36 cellular contexts compared by ENCODE assay signal in the genomic region with DNA sequence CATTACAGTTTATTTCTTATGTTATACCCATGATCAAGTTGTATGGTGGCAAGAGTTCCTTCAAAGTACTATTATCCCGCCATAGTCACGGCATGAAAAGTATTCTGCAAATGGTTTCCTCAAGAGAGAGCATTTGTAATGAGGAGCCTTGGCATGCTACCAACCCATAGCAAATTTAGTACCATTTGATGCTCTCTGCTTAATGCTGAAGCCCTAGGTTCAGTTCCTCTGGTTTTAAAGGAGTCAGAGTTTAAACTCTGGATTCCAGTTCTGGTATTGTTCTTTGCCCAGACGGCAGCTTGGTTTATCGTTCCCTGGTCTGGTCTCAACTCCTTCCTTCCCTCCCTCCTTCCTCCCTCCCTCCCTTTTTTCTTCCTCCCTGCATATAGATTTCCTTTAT.
DNase-seq lines count a peak whose midpoint lies in the region; ATAC-seq, FAIRE-seq and TF ChIP-seq lines count a peak whose summit lies in the region.
"Had no signal": no experiment of that assay in that cellular context is flagged by ENCODE, and none has a peak within 500 bp of the region (broad histone marks: within the 10 kb centered on the region; RNA-seq: fewer than 3 reads in every experiment).

No MANE protein-coding gene starts in this region.

- H3K27ac ChIP-seq in GM23248 (no peak overlapping the region), astrocyte (ENCODE audit: low read depth, low read length) (peak overlapping the region; percentile 97)
- H3K27ac ChIP-seq: adrenal gland, breast epithelium, C4-2B, colonic mucosa, KMS-11, transverse colon had no signal

- ATAC-seq in HG02678 (IDR thresholded peaks at IDR 0.05; ENCODE audit: unreplicated experiment) (no peak), Right ventricle myocardium inferior (no peak)

- no peak overlapping the region for H2AFZ ChIP-seq in GM23248
- peak overlapping the region; percentile 37 for H2AFZ ChIP-seq in astrocyte (ENCODE audit: low read depth, low read length)

- peaks cover 21% of the 10 kb centered on the region for H3F3A ChIP-seq in GM23248 (ENCODE audit: insufficient read depth)

- no peaks in the 10 kb centered on the region for H3K9me2 ChIP-seq in GM23248 (ENCODE audit: insufficient read depth)

- no peak overlapping the region for H3K9ac ChIP-seq in GM23248
- H3K9ac ChIP-seq in astrocyte (ENCODE audit: low read length), result peak overlapping the region; percentile 43
- no peak overlapping the region for H3K9ac ChIP-seq in skeletal muscle satellite cell (ENCODE audit: low read depth, low read length)
- H3K9ac ChIP-seq: KMS-11 had no signal

- no peaks in the 10 kb centered on the region for H3K27me3 Mint-ChIP-seq in astrocyte (ENCODE audit: low read depth, unreplicated experiment)
- H3K27me3 Mint-ChIP-seq: naive B cell, progenitor cell of endocrine pancreas had no signal

- TF ChIP-seq CTCF in astrocyte (IDR thresholded peaks at IDR 0.05; ENCODE audit: insufficient read depth, low read depth, low read length), result no peak
- no peak for TF ChIP-seq CTCF in fibroblast of mammary gland (conservative IDR thresholded peaks at IDR 0.05; ENCODE audit: control insufficient read depth, insufficient read depth, low read depth, low read length)

- H3K36me3 ChIP-seq in GM23248 (ENCODE audit: low read depth), result no peaks in the 10 kb centered on the region
- H3K36me3 ChIP-seq in astrocyte (ENCODE audit: insufficient read depth, low read length), result no peaks in the 10 kb centered on the region
- H3K36me3 ChIP-seq in skeletal muscle satellite cell (ENCODE audit: insufficient read depth, low read length), result no peaks in the 10 kb centered on the region
- H3K36me3 ChIP-seq: adrenal gland, breast epithelium, colonic mucosa, heart left ventricle, MG63, transverse colon had no signal

- DNase-seq in GM23248 (peak; percentile 2), astrocyte (ENCODE audit: low read depth) (peak; percentile 27), fibroblast of mammary gland (ENCODE audit: low read depth) (peak; percentile 40), HT-29 (ENCODE audit: low spot score) (no peak), Right ventricle myocardium inferior (ENCODE audit: missing footprints) (no peak)
- DNase-seq: activated CD4-positive, alpha-beta memory T cell treated with anti-CD3 and anti-CD28 coated beads for 36 hours; activated CD4-positive, CD25-positive, alpha-beta regulatory T cell treated with anti-CD3 and anti-CD28 coated beads, Interleukin-2, amount 50 U/mL, for 72 hours; activated naive CD4-positive, alpha-beta T cell treated with anti-CD3 and anti-CD28 coated beads for 36 hours; adrenal gland; colonic mucosa; COR-L47; DMS79; effector CD8-positive, alpha-beta T cell; foreskin fibroblast; GDM1; HFFc6; left ventricle myocardium superior; MG63; naive B cell; NCI-H1105; NCI-H187 treated with DMSO at 0.1 percent for 48 hours; NCI-H524 treated with DMSO at 0.1 percent for 48 hours; Right ventricle myocardium superior; stimulated activated CD4-positive, alpha-beta T cell treated with anti-CD3 and anti-CD28 coated beads, Interleukin-15, amount 100 ng/mL, for 24 hours; stimulated activated CD4-positive, alpha-beta T cell treated with anti-CD3 and anti-CD28 coated beads, Interleukin-4, amount 100 ng/mL, for 4 hours; transverse colon had no signal

- no peaks in the 10 kb centered on the region for H3K9me3 ChIP-seq in GM23248 (ENCODE audit: low read depth)
- no peaks in the 10 kb centered on the region for H3K9me3 ChIP-seq in astrocyte (ENCODE audit: insufficient read depth, low read depth, low read length)
- no peaks in the 10 kb centered on the region for H3K9me3 ChIP-seq in skeletal muscle satellite cell (replicated peaks; ENCODE audit: low read length)
- H3K9me3 ChIP-seq: adrenal gland, breast epithelium, colonic mucosa, MG63, transverse colon had no signal

- H3K27me3 ChIP-seq in GM23248 (replicated peaks; ENCODE audit: insufficient read depth) (no peaks in the 10 kb centered on the region), astrocyte (ENCODE audit: insufficient read depth, low read length) (no peaks in the 10 kb centered on the region), skeletal muscle satellite cell (ENCODE audit: control insufficient read depth, insufficient read depth, low read length) (no peaks in the 10 kb centered on the region)
- H3K27me3 ChIP-seq: adrenal gland, breast epithelium, colonic mucosa, heart left ventricle, MG63, transverse colon had no signal

- H3K79me2 ChIP-seq in GM23248 (ENCODE audit: insufficient read depth) (no peaks in the 10 kb centered on the region), astrocyte (ENCODE audit: insufficient read depth, low read length) (no peaks in the 10 kb centered on the region)

- no peak overlapping the region for H3K4me3 Mint-ChIP-seq in astrocyte (ENCODE audit: unreplicated experiment)
- H3K4me3 Mint-ChIP-seq: activated CD4-positive, alpha-beta memory T cell treated with anti-CD3 and anti-CD28 coated beads for 36 hours; activated naive CD4-positive, alpha-beta T cell treated with anti-CD3 and anti-CD28 coated beads for 36 hours; activated T-helper 1 cell treated with anti-CD3 and anti-CD28 coated beads, Interleukin-12 subunit alpha, Interleukin-12 subunit beta, Interleukin-2, Interleukin-4 antibody, amounts not matched to agents 30 ng/mL and 10 ng/mL and 1 ng/mL, durations not matched to agents 14 hours and 24 hours and 36 hours; naive B cell had no signal

- no peak for FAIRE-seq in astrocyte (lab: Jason Lieb, UNC)
- FAIRE-seq: H1, keratinocyte had no signal

- peaks cover 5% of the 10 kb centered on the region for H3K36me3 Mint-ChIP-seq in astrocyte (ENCODE audit: low read depth, unreplicated experiment)
- H3K36me3 Mint-ChIP-seq: activated CD4-positive, alpha-beta memory T cell treated with anti-CD3 and anti-CD28 coated beads for 36 hours; naive B cell had no signal

- H3K4me2 ChIP-seq in GM23248 (ENCODE audit: unreplicated experiment) (peak overlapping the region; percentile 80), astrocyte (ENCODE audit: low read length) (peak overlapping the region; percentile 81), skeletal muscle satellite cell (ENCODE audit: low read length) (peak overlapping the region; percentile 77)
- H3K4me2 ChIP-seq: KMS-11 had no signal

- H4K20me1 ChIP-seq in GM23248 (ENCODE audit: insufficient read depth), result no peaks in the 10 kb centered on the region
- H4K20me1 ChIP-seq in astrocyte (ENCODE audit: insufficient read depth, low read length), result no peaks in the 10 kb centered on the region

- H3K27ac Mint-ChIP-seq in astrocyte (ENCODE audit: unreplicated experiment), result peak overlapping the region; percentile 98
- H3K27ac Mint-ChIP-seq: activated CD4-positive, alpha-beta memory T cell treated with anti-CD3 and anti-CD28 coated beads for 36 hours; activated naive CD4-positive, alpha-beta T cell treated with anti-CD3 and anti-CD28 coated beads for 36 hours; activated T-helper 1 cell treated with anti-CD3 and anti-CD28 coated beads, Interleukin-12 subunit alpha, Interleukin-12 subunit beta, Interleukin-2, Interleukin-4 antibody, amounts not matched to agents 30 ng/mL and 10 ng/mL and 1 ng/mL, durations not matched to agents 14 hours and 24 hours and 36 hours; HFFc6; progenitor cell of endocrine pancreas had no signal

- H3K4me1 Mint-ChIP-seq in astrocyte (ENCODE audit: low read depth, unreplicated experiment), result peaks cover 40% of the 10 kb centered on the region

- H3K4me1 ChIP-seq in GM23248 (ENCODE audit: insufficient read depth), result peaks cover 16% of the 10 kb centered on the region
- H3K4me1 ChIP-seq in astrocyte (ENCODE audit: insufficient read depth, low read length), result peaks cover 11% of the 10 kb centered on the region
- H3K4me1 ChIP-seq in skeletal muscle satellite cell (ENCODE audit: control insufficient read depth, insufficient read depth, low read length), result peaks cover 23% of the 10 kb centered on the region
- H3K4me1 ChIP-seq: adrenal gland, breast epithelium, colonic mucosa, transverse colon had no signal

- intact Hi-C loops in Right ventricle myocardium inferior (cut with DNase I), result no loop called here

- H3K9me3 Mint-ChIP-seq in astrocyte (ENCODE audit: unreplicated experiment), result peaks cover 1% of the 10 kb centered on the region
- H3K9me3 Mint-ChIP-seq: activated CD4-positive, alpha-beta memory T cell treated with anti-CD3 and anti-CD28 coated beads for 36 hours; activated naive CD4-positive, alpha-beta T cell treated with anti-CD3 and anti-CD28 coated beads for 36 hours; activated T-helper 1 cell treated with anti-CD3 and anti-CD28 coated beads, Interleukin-12 subunit alpha, Interleukin-12 subunit beta, Interleukin-2, Interleukin-4 antibody, amounts not matched to agents 30 ng/mL and 10 ng/mL and 1 ng/mL, durations not matched to agents 14 hours and 24 hours and 36 hours; HFFc6; naive B cell had no signal

- in situ Hi-C loops in GM23248 (cut with MboI), result no loop called here

- 84 to 95% methylated on average over 3 to 4 of the region's 4 CpGs for WGBS in GM23248 (ENCODE audit: low coverage in 1 of 2, low lambda C conversion rate in 2 of 2, missing lambda C conversion rate in 2 of 2), 2 experiments

- H3K4me3 ChIP-seq in GM23248, result no peak overlapping the region
- H3K4me3 ChIP-seq in astrocyte (ENCODE audit: insufficient read depth, low read depth, low read length), result no peak overlapping the region
- no peak overlapping the region for H3K4me3 ChIP-seq in fibroblast of mammary gland (ENCODE audit: control insufficient read depth, low read depth, low read length)
- H3K4me3 ChIP-seq in skeletal muscle satellite cell (ENCODE audit: low read length), result no peak overlapping the region
- H3K4me3 ChIP-seq: adrenal gland, breast epithelium, colonic mucosa, MG63, transverse colon had no signal

Comparison
In these comparisons a context has a peak if more than half of its experiments do, and no peak if none do; other contexts are left out.
1. DNase-seq: peak in GM23248 (single experiment), astrocyte (single experiment) and fibroblast of mammary gland (single experiment); none in HT-29 (single experiment) and Right ventricle myocardium inferior (single experiment).
2. Peak in every context shown above with its lines, with median percentiles within 50 percentile points of each other: H3K4me2 ChIP-seq.